In genomic region chr19:29091127-29091526, GRCh38 we compare ENCODE assay signal across 16 cellular contexts.
"Had no signal": no experiment of that assay in that cellular context is flagged by ENCODE, and none has a peak within 500 bp of the region (broad histone marks: within the 10 kb centered on the region; RNA-seq: fewer than 3 reads in every experiment).

No MANE protein-coding gene starts in this region.

- DNase-seq: effector memory CD4-positive, alpha-beta T cell; heart left ventricle; hypothalamus; kidney; left cardiac atrium; natural killer cell; right lobe of liver; stimulated activated CD4-positive, alpha-beta T cell treated with anti-CD3 and anti-CD28 coated beads, Interleukin-4, amount 100 ng/mL, for 1 hour; stimulated activated CD8-positive, alpha-beta memory T cell treated with anti-CD3 and anti-CD28 coated beads, Interleukin-4, amount 100 ng/mL, for 48 hours; stimulated activated naive CD8-positive, alpha-beta T cell treated with anti-CD3 and anti-CD28 coated beads, Interleukin-15, Interleukin-2, amounts not matched to agents 100 U/mL and 50 U/mL, for 24 hours; thyroid gland had no signal

- H3K9me3 ChIP-seq: heart left ventricle, prostate gland, right lobe of liver, suprapubic skin, thyroid gland had no signal

- H3K27ac ChIP-seq: heart left ventricle, parathyroid adenoma, prostate gland, right lobe of liver, suprapubic skin, thyroid gland had no signal

- H3K36me3 ChIP-seq: heart left ventricle, prostate gland, right lobe of liver, suprapubic skin, thyroid gland had no signal

- H3K27me3 ChIP-seq: right lobe of liver, suprapubic skin, thyroid gland had no signal

- H3K4me3 ChIP-seq: heart left ventricle, prostate gland, right lobe of liver, suprapubic skin, thyroid gland had no signal

- H2AFZ ChIP-seq: parathyroid adenoma had no signal

- ATAC-seq: esophagus mucosa; heart left ventricle; left cardiac atrium; natural killer cell; right lobe of liver; stimulated activated effector memory CD8-positive, alpha-beta T cell treated with anti-CD3 and anti-CD28 coated beads, Interleukin-12 subunit alpha, Interleukin-12 subunit beta, amount 100 ng/mL, for 72 hours; stimulated activated naive CD8-positive, alpha-beta T cell treated with anti-CD3 and anti-CD28 coated beads, Interleukin-15, Interleukin-2, amounts not matched to agents 100 U/mL and 50 U/mL, for 24 hours had no signal

- H3K4me1 ChIP-seq: heart left ventricle, parathyroid adenoma, prostate gland, right lobe of liver, suprapubic skin, thyroid gland had no signal

- H3K79me2 ChIP-seq: parathyroid adenoma had no signal
